Comparison of ENCODE assay signal across 38 cellular contexts in the genomic region with DNA sequence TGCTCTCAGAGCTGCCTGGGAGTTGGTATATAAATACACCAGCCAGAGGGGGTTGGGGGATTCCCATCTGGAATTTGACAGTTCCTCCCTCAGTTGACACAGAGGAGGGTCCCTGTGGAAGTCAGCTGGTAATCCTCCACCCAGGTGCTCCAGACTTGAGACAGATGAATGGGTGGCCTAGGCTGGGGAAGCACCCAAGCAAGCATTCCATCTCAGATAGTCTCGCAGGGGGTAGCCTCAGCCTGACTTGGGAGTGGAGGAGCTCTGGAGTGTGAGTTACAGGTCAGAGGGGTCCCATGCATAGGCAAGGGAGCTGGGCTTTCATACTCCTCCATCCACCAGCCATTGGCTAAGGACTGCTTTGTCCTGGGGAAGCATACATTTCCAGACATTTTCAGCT.
"Had no signal": no experiment of that assay in that cellular context is flagged by ENCODE, and none has a peak within 500 bp of the region (broad histone marks: within the 10 kb centered on the region; RNA-seq: fewer than 3 reads in every experiment).

No MANE protein-coding gene starts in this region.

- H3K36me3 Mint-ChIP-seq: activated CD8-positive, alpha-beta memory T cell treated with anti-CD3 and anti-CD28 coated beads, Interleukin-2, amount 10 ng/mL, durations not matched to agents 7 days and 5 days; activated naive CD4-positive, alpha-beta T cell treated with anti-CD3 and anti-CD28 coated beads, Interleukin-2, amount 10 ng/mL, durations not matched to agents 7 days and 5 days; activated naive CD4-positive, alpha-beta T cell treated with anti-CD3 and anti-CD28 coated beads, Interleukin-2, amount 50 U/mL, for 24 hours; activated naive CD8-positive, alpha-beta T cell; activated naive CD8-positive, alpha-beta T cell treated with anti-CD3 and anti-CD28 coated beads, Interleukin-2, amount 10 ng/mL, durations not matched to agents 7 days and 5 days; brain; WTC11 had no signal

- DNase-seq: activated CD4-positive, alpha-beta memory T cell treated with anti-CD3 and anti-CD28 coated beads, Interleukin-2, amount 10 ng/mL, durations not matched to agents 7 days and 5 days; activated CD4-positive, alpha-beta T cell treated with anti-CD3 and anti-CD28 coated beads for 1 hour; activated CD4-positive, alpha-beta T cell treated with anti-CD3 and anti-CD28 coated beads for 36 hours; activated CD4-positive, alpha-beta T cell treated with anti-CD3 and anti-CD28 coated beads for 48 hours; activated CD4-positive, alpha-beta T cell treated with anti-CD3 and anti-CD28 coated beads, Interleukin-2, amount 10 ng/mL, durations not matched to agents 7 days and 5 days; activated CD4-positive, alpha-beta T cell treated with anti-CD3 and anti-CD28 coated beads, Interleukin-2, amount 50 U/mL, for 48 hours; activated CD4-positive, CD25-positive, alpha-beta regulatory T cell; activated CD8-positive, alpha-beta memory T cell treated with anti-CD3 and anti-CD28 coated beads for 24 hours; activated CD8-positive, alpha-beta memory T cell treated with anti-CD3 and anti-CD28 coated beads, Interleukin-2, amount 10 ng/mL, durations not matched to agents 7 days and 5 days; activated CD8-positive, alpha-beta memory T cell treated with anti-CD3 and anti-CD28 coated beads, Interleukin-2, amount 50 U/mL, for 48 hours; activated CD8-positive, alpha-beta T cell treated with anti-CD3 and anti-CD28 coated beads, Interleukin-2, amount 10 ng/mL, durations not matched to agents 7 days and 5 days; activated effector memory CD4-positive, alpha-beta T cell treated with Interleukin-2 at 50 U/mL for 16 hours; activated gamma-delta T cell; activated naive CD4-positive, alpha-beta T cell treated with anti-CD3 and anti-CD28 coated beads, Interleukin-2, amount 10 ng/mL, durations not matched to agents 7 days and 5 days; activated naive CD4-positive, alpha-beta T cell treated with Interleukin-2 at 50 U/mL for 16 hours; activated naive CD8-positive, alpha-beta T cell treated with anti-CD3 and anti-CD28 coated beads, Interleukin-2, amount 10 ng/mL, durations not matched to agents 7 days and 5 days; activated naive CD8-positive, alpha-beta T cell treated with anti-CD3 and anti-CD28 coated beads, Interleukin-2, amount 50 U/mL, for 24 hours; activated T-cell treated with anti-CD3 and anti-CD28 coated beads, Interleukin-2, amount 50 U/mL, for 24 hours; activated T-cell treated with anti-CD3 and anti-CD28 coated beads, Interleukin-2, amount 50 U/mL, for 48 hours; amygdala; anterior cingulate cortex; caudate nucleus; SW 1271; T-helper 1 cell; T-helper 2 cell; T-helper 9 cell; WERI-Rb-1 had no signal

- H3K4me3 ChIP-seq: ascending aorta, cardiac muscle cell had no signal

- H3K4me3 Mint-ChIP-seq: activated CD4-positive, alpha-beta memory T cell treated with anti-CD3 and anti-CD28 coated beads, Interleukin-2, amount 10 ng/mL, durations not matched to agents 7 days and 5 days; activated CD4-positive, alpha-beta T cell treated with anti-CD3 and anti-CD28 coated beads for 36 hours; activated CD4-positive, alpha-beta T cell treated with anti-CD3 and anti-CD28 coated beads, Interleukin-2, amount 10 ng/mL, durations not matched to agents 7 days and 5 days; activated CD8-positive, alpha-beta memory T cell treated with anti-CD3 and anti-CD28 coated beads, Interleukin-2, amount 10 ng/mL, durations not matched to agents 7 days and 5 days; activated CD8-positive, alpha-beta T cell treated with anti-CD3 and anti-CD28 coated beads, Interleukin-2, amount 10 ng/mL, durations not matched to agents 7 days and 5 days; activated naive CD4-positive, alpha-beta T cell treated with anti-CD3 and anti-CD28 coated beads, Interleukin-2, amount 10 ng/mL, durations not matched to agents 7 days and 5 days; activated naive CD4-positive, alpha-beta T cell treated with anti-CD3 and anti-CD28 coated beads, Interleukin-2, amount 50 U/mL, for 24 hours; activated naive CD8-positive, alpha-beta T cell; activated naive CD8-positive, alpha-beta T cell treated with anti-CD3 and anti-CD28 coated beads, Interleukin-2, amount 10 ng/mL, durations not matched to agents 7 days and 5 days; activated naive CD8-positive, alpha-beta T cell treated with anti-CD3 and anti-CD28 coated beads, Interleukin-2, amount 50 U/mL, for 24 hours; activated T-cell treated with anti-CD3 and anti-CD28 coated beads, Interleukin-2, amount 50 U/mL, for 24 hours; brain; central memory CD8-positive, alpha-beta T cell; T-helper 1 cell treated with Interleukin-12 subunit alpha and Interleukin-12 subunit beta and Interleukin-4 antibody, amounts not matched to agents 30 μg/mL and 1 μg/mL, for 36 hours; T-helper 2 cell treated with Interferon-gamma antibody and Interleukin-4, amounts not matched to agents 5 μg/mL and 100 μg/mL, for 36 hours; WTC11 had no signal

- ATAC-seq: activated CD4-positive, alpha-beta T cell treated with anti-CD3 and anti-CD28 coated beads for 36 hours; activated CD4-positive, CD25-positive, alpha-beta regulatory T cell treated with anti-CD3 and anti-CD28 coated beads, Interleukin-2, amount 50 U/mL, for 24 hours; activated CD8-positive, alpha-beta memory T cell treated with anti-CD3 and anti-CD28 coated beads, Interleukin-2, amount 10 ng/mL, durations not matched to agents 7 days and 5 days; activated CD8-positive, alpha-beta T cell treated with anti-CD3 and anti-CD28 coated beads, Interleukin-2, amount 10 ng/mL, durations not matched to agents 7 days and 5 days; activated naive CD8-positive, alpha-beta T cell treated with anti-CD3 and anti-CD28 coated beads, Interleukin-2, amount 50 U/mL, for 24 hours had no signal

- H3K27ac Mint-ChIP-seq: activated CD4-positive, alpha-beta memory T cell treated with anti-CD3 and anti-CD28 coated beads, Interleukin-2, amount 10 ng/mL, durations not matched to agents 7 days and 5 days; activated CD4-positive, alpha-beta T cell treated with anti-CD3 and anti-CD28 coated beads for 36 hours; activated CD4-positive, alpha-beta T cell treated with anti-CD3 and anti-CD28 coated beads, Interleukin-2, amount 10 ng/mL, durations not matched to agents 7 days and 5 days; activated CD8-positive, alpha-beta memory T cell treated with anti-CD3 and anti-CD28 coated beads, Interleukin-2, amount 10 ng/mL, durations not matched to agents 7 days and 5 days; activated CD8-positive, alpha-beta T cell treated with anti-CD3 and anti-CD28 coated beads, Interleukin-2, amount 10 ng/mL, durations not matched to agents 7 days and 5 days; activated naive CD4-positive, alpha-beta T cell treated with anti-CD3 and anti-CD28 coated beads, Interleukin-2, amount 10 ng/mL, durations not matched to agents 7 days and 5 days; activated naive CD8-positive, alpha-beta T cell; activated naive CD8-positive, alpha-beta T cell treated with anti-CD3 and anti-CD28 coated beads, Interleukin-2, amount 10 ng/mL, durations not matched to agents 7 days and 5 days; activated naive CD8-positive, alpha-beta T cell treated with anti-CD3 and anti-CD28 coated beads, Interleukin-2, amount 50 U/mL, for 24 hours; activated T-cell treated with anti-CD3 and anti-CD28 coated beads, Interleukin-2, amount 50 U/mL, for 24 hours; activated T-helper 2 cell treated with anti-CD3 and anti-CD28 coated beads, Interferon-gamma antibody, Interleukin-2, Interleukin-4, amounts not matched to agents 10 μg/mL and 5 μg/mL and 100 μg/mL, durations not matched to agents 14 hours and 24 hours and 36 hours; brain; T-helper 1 cell treated with Interleukin-12 subunit alpha and Interleukin-12 subunit beta and Interleukin-4 antibody, amounts not matched to agents 30 μg/mL and 1 μg/mL, for 36 hours; T-helper 2 cell treated with Interferon-gamma antibody and Interleukin-4, amounts not matched to agents 5 μg/mL and 100 μg/mL, for 36 hours; WTC11 had no signal

- H3K36me3 ChIP-seq: ascending aorta, cardiac muscle cell, WERI-Rb-1 had no signal

- H3K9me3 Mint-ChIP-seq: activated CD4-positive, alpha-beta memory T cell treated with anti-CD3 and anti-CD28 coated beads, Interleukin-2, amount 10 ng/mL, durations not matched to agents 7 days and 5 days; activated CD4-positive, alpha-beta T cell treated with anti-CD3 and anti-CD28 coated beads, Interleukin-2, amount 10 ng/mL, durations not matched to agents 7 days and 5 days; activated naive CD4-positive, alpha-beta T cell treated with anti-CD3 and anti-CD28 coated beads, Interleukin-2, amount 10 ng/mL, durations not matched to agents 7 days and 5 days; activated naive CD4-positive, alpha-beta T cell treated with anti-CD3 and anti-CD28 coated beads, Interleukin-2, amount 50 U/mL, for 24 hours; activated naive CD8-positive, alpha-beta T cell treated with anti-CD3 and anti-CD28 coated beads, Interleukin-2, amount 10 ng/mL, durations not matched to agents 7 days and 5 days; activated naive CD8-positive, alpha-beta T cell treated with anti-CD3 and anti-CD28 coated beads, Interleukin-2, amount 50 U/mL, for 24 hours; activated T-cell treated with anti-CD3 and anti-CD28 coated beads, Interleukin-2, amount 50 U/mL, for 24 hours; activated T-helper 2 cell treated with anti-CD3 and anti-CD28 coated beads, Interferon-gamma antibody, Interleukin-2, Interleukin-4, amounts not matched to agents 10 μg/mL and 5 μg/mL and 100 μg/mL, durations not matched to agents 14 hours and 24 hours and 36 hours; central memory CD8-positive, alpha-beta T cell; T-helper 1 cell treated with Interleukin-12 subunit alpha and Interleukin-12 subunit beta and Interleukin-4 antibody, amounts not matched to agents 30 μg/mL and 1 μg/mL, for 36 hours; T-helper 2 cell treated with Interferon-gamma antibody and Interleukin-4, amounts not matched to agents 5 μg/mL and 100 μg/mL, for 36 hours; WTC11 had no signal

- H3K27me3 Mint-ChIP-seq: activated CD4-positive, alpha-beta memory T cell treated with anti-CD3 and anti-CD28 coated beads, Interleukin-2, amount 10 ng/mL, durations not matched to agents 7 days and 5 days; activated CD4-positive, alpha-beta T cell treated with anti-CD3 and anti-CD28 coated beads for 36 hours; activated CD4-positive, alpha-beta T cell treated with anti-CD3 and anti-CD28 coated beads, Interleukin-2, amount 10 ng/mL, durations not matched to agents 7 days and 5 days; activated CD8-positive, alpha-beta memory T cell treated with anti-CD3 and anti-CD28 coated beads, Interleukin-2, amount 10 ng/mL, durations not matched to agents 7 days and 5 days; activated naive CD4-positive, alpha-beta T cell treated with anti-CD3 and anti-CD28 coated beads, Interleukin-2, amount 50 U/mL, for 24 hours; activated naive CD8-positive, alpha-beta T cell; activated naive CD8-positive, alpha-beta T cell treated with anti-CD3 and anti-CD28 coated beads, Interleukin-2, amount 50 U/mL, for 24 hours; central memory CD8-positive, alpha-beta T cell had no signal

- H3K27ac ChIP-seq: ascending aorta, cardiac muscle cell, WERI-Rb-1 had no signal

- H3K27me3 ChIP-seq: ascending aorta, cardiac muscle cell had no signal

- H3K4me1 ChIP-seq: ascending aorta had no signal

- H3K9me3 ChIP-seq: ascending aorta had no signal

- H3K4me1 Mint-ChIP-seq: activated CD4-positive, alpha-beta memory T cell treated with anti-CD3 and anti-CD28 coated beads, Interleukin-2, amount 10 ng/mL, durations not matched to agents 7 days and 5 days; activated CD4-positive, alpha-beta T cell treated with anti-CD3 and anti-CD28 coated beads for 36 hours; activated CD4-positive, alpha-beta T cell treated with anti-CD3 and anti-CD28 coated beads, Interleukin-2, amount 10 ng/mL, durations not matched to agents 7 days and 5 days; activated CD8-positive, alpha-beta memory T cell treated with anti-CD3 and anti-CD28 coated beads, Interleukin-2, amount 10 ng/mL, durations not matched to agents 7 days and 5 days; activated naive CD4-positive, alpha-beta T cell treated with anti-CD3 and anti-CD28 coated beads, Interleukin-2, amount 10 ng/mL, durations not matched to agents 7 days and 5 days; activated naive CD4-positive, alpha-beta T cell treated with anti-CD3 and anti-CD28 coated beads, Interleukin-2, amount 50 U/mL, for 24 hours; activated naive CD8-positive, alpha-beta T cell treated with anti-CD3 and anti-CD28 coated beads, Interleukin-2, amount 10 ng/mL, durations not matched to agents 7 days and 5 days; activated naive CD8-positive, alpha-beta T cell treated with anti-CD3 and anti-CD28 coated beads, Interleukin-2, amount 50 U/mL, for 24 hours; brain; central memory CD8-positive, alpha-beta T cell had no signal
